8 cellular contexts compared by ENCODE assay signal in the genomic region with DNA sequence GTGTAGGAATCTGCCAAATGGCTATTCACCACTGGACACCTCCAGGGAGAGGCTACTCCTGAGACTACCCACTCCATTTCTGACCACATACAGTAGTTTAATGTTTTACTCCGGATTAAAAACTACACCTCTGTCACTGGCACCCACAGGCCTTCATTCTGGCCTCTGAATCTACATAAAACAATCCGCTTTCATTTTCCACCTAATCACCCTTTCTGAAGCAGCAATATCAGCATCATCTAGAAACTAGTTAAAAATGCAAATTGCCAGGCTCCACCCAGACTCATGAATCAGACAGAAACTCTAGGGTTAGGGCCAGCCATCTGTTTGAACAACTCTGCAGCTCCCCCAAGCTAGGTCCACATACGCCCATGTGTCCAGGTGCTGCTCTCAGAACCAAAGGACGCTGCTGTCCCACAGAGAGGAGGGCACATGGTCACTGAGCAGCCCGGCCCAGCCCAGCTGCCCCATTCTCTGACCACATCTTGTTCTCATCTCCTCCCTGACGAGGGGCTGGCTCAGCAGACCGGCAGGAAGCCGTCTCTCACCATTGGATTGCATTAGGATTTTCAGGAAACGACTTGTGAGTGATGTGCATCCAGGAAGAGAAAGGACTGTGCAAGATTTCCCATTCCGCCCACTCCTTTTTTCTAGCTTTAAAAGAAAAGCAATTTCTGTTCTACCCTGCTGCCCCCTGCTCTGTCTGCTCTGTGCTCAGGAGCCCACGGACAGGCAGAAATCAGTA. TPM values are rescaled to one million over a fixed set of nuclear protein-coding genes. Genes with fewer than 3 reads are reported as not detected.
A peak's percentile ranks its signal among the peaks of the same experiment; 100 is the strongest.
DNase-seq lines count a peak whose midpoint lies in the region; ATAC-seq and TF ChIP-seq lines count a peak whose summit lies in the region.

No MANE protein-coding gene starts in this region.

- TF ChIP-seq POLR2A in esophagus squamous epithelium (IDR thresholded peaks at IDR 0.05), result peak in 1 of 4 donors; percentile 21

- 35 to 61% methylated on average over 9 to 10 of the region's 11 CpGs for WGBS in esophagus squamous epithelium, 2 donors
- WGBS in psoas muscle, 3 donors, result 56 to 63% (median 58%) methylated on average over 11 of the region's 11 CpGs

- H3K27ac ChIP-seq in esophagus squamous epithelium (peak overlapping the region; percentile 54 to 86 (median 78)), psoas muscle (peak overlapping the region; percentile 34)

- H3K4me3 ChIP-seq in esophagus squamous epithelium (peak overlapping the region in 2 of 4 donors; percentile 3 to 40), psoas muscle (no peak overlapping the region)

- H3K9me3 ChIP-seq in esophagus squamous epithelium (no peaks in the 10 kb centered on the region), psoas muscle (no peaks in the 10 kb centered on the region)

- peaks cover 9 to 69% (median 29%) of the 10 kb centered on the region in 3 donors for H3K4me1 ChIP-seq in esophagus squamous epithelium
- peaks cover 8% of the 10 kb centered on the region for H3K4me1 ChIP-seq in psoas muscle

- no peak for TF ChIP-seq CTCF in esophagus squamous epithelium (IDR thresholded peaks at IDR 0.05)
- no peak for TF ChIP-seq CTCF in psoas muscle (IDR thresholded peaks at IDR 0.05)

- ATAC-seq in HG03280 (IDR thresholded peaks at IDR 0.05; ENCODE audit: unreplicated experiment) (peak; percentile 95), psoas muscle (peak; percentile 32 to 69 (median 62))

- H3K27me3 ChIP-seq in esophagus squamous epithelium (no peaks in the 10 kb centered on the region), psoas muscle (ENCODE audit: insufficient read depth in 3 of 3, low read length in 2 of 3) (no peaks in the 10 kb centered on the region)

- H3K36me3 ChIP-seq in esophagus squamous epithelium (peaks cover 0 to 11% (median 0%) of the 10 kb centered on the region in 3 donors), psoas muscle (ENCODE audit: insufficient read depth in 1 of 2, low read depth in 1 of 2) (peaks cover 0 to 4% of the 10 kb centered on the region in 2 donors)

- intact Hi-C loops in esophagus squamous epithelium (cut with DNase I), result no loop called here
- intact Hi-C loops in psoas muscle (cut with DNase I), result no loop called here

- peak; percentile 44 for DNase-seq in stimulated activated naive CD4-positive, alpha-beta T cell treated with Interleukin-2 at 50 U/mL for 16 hours (lab: John Stamatoyannopoulos, UW)
- DNase-seq in stimulated activated naive CD4-positive, alpha-beta T cell (lab: John Stamatoyannopoulos, UW), result no peak
- DNase-seq in activated CD4-positive, alpha-beta T cell treated with anti-CD3 and anti-CD28 coated beads, Interleukin-2, amount 50 U/mL, for 48 hours, result peak; percentile 47 to 61
- peak; percentile 11 for DNase-seq in esophagus squamous epithelium (lab: John Stamatoyannopoulos, UW)
- peak; percentile 64 to 72 for DNase-seq in psoas muscle
- no peak for DNase-seq in H4 (ENCODE audit: low spot score)
- DNase-seq in NCI-H1105 (lab: John Stamatoyannopoulos, UW), result no peak

RNA-seq across cellular contexts. Expression of a gene that starts 34.7 kb away (rescaled TPM):
- total RNA-seq in esophagus squamous epithelium (10 to 100 TPM in 1 of 4 donors, 1 to 10 TPM in 3; 1.9 to 11.6 (median 4.3) TPM), psoas muscle (1 to 10 TPM; 1.4 to 4.5 (median 3.1) TPM)
- polyA plus RNA-seq in psoas muscle, result under 1 TPM; 0.27 to 0.58 (median 0.39) TPM
- total RNA-seq in H4 (2014; rRNA removed; shearing (Covaris generic)), result 4.9 and 5.6 TPM in 2 replicates

Comparison
In these comparisons a context has a peak if more than half of its experiments do, and no peak if none do; other contexts are left out.
1. DNase-seq: peak in stimulated activated naive CD4-positive, alpha-beta T cell treated with Interleukin-2 at 50 U/mL for 16 hours (single experiment), activated CD4-positive, alpha-beta T cell treated with anti-CD3 and anti-CD28 coated beads, Interleukin-2, amount 50 U/mL, for 48 hours (2 of 2), esophagus squamous epithelium (single experiment) and psoas muscle (2 of 2); none in stimulated activated naive CD4-positive, alpha-beta T cell (0 of 6), H4 (single experiment) and NCI-H1105 (single experiment).